ENCODE assay signal across 1 cellular context in genomic region chr11:131172011-131172410, GRCh38.
TF ChIP-seq lines count a peak whose summit lies in the region.

No MANE protein-coding gene starts in this region.

TF ChIP-seq in GM23338, 12 proteins besides CTCF, POLR2A, EP300 and RAD21:
- TF ChIP-seq, protein P1, sequence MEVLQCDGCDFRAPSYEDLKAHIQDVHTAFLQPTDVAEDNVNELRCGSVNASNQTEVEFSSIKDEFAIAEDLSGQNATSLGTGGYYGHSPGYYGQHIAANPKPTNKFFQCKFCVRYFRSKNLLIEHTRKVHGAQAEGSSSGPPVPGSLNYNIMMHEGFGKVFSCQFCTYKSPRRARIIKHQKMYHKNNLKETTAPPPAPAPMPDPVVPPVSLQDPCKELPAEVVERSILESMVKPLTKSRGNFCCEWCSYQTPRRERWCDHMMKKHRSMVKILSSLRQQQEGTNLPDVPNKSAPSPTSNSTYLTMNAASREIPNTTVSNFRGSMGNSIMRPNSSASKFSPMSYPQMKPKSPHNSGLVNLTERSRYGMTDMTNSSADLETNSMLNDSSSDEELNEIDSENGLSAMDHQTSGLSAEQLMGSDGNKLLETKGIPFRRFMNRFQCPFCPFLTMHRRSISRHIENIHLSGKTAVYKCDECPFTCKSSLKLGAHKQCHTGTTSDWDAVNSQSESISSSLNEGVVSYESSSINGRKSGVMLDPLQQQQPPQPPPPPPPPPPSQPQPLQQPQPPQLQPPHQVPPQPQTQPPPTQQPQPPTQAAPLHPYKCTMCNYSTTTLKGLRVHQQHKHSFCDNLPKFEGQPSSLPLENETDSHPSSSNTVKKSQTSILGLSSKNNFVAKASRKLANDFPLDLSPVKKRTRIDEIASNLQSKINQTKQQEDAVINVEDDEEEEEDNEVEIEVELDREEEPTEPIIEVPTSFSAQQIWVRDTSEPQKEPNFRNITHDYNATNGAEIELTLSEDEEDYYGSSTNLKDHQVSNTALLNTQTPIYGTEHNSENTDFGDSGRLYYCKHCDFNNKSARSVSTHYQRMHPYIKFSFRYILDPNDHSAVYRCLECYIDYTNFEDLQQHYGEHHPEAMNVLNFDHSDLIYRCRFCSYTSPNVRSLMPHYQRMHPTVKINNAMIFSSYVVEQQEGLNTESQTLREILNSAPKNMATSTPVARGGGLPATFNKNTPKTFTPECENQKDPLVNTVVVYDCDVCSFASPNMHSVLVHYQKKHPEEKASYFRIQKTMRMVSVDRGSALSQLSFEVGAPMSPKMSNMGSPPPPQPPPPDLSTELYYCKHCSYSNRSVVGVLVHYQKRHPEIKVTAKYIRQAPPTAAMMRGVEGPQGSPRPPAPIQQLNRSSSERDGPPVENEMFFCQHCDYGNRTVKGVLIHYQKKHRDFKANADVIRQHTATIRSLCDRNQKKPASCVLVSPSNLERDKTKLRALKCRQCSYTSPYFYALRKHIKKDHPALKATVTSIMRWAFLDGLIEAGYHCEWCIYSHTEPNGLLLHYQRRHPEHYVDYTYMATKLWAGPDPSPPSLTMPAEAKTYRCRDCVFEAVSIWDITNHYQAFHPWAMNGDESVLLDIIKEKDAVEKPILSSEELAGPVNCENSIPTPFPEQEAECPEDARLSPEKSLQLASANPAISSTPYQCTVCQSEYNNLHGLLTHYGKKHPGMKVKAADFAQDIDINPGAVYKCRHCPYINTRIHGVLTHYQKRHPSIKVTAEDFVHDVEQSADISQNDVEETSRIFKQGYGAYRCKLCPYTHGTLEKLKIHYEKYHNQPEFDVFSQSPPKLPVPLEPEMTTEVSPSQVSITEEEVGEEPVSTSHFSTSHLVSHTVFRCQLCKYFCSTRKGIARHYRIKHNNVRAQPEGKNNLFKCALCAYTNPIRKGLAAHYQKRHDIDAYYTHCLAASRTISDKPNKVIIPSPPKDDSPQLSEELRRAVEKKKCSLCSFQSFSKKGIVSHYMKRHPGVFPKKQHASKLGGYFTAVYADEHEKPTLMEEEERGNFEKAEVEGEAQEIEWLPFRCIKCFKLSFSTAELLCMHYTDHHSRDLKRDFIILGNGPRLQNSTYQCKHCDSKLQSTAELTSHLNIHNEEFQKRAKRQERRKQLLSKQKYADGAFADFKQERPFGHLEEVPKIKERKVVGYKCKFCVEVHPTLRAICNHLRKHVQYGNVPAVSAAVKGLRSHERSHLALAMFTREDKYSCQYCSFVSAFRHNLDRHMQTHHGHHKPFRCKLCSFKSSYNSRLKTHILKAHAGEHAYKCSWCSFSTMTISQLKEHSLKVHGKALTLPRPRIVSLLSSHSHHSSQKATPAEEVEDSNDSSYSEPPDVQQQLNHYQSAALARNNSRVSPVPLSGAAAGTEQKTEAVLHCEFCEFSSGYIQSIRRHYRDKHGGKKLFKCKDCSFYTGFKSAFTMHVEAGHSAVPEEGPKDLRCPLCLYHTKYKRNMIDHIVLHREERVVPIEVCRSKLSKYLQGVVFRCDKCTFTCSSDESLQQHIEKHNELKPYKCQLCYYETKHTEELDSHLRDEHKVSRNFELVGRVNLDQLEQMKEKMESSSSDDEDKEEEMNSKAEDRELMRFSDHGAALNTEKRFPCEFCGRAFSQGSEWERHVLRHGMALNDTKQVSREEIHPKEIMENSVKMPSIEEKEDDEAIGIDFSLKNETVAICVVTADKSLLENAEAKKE (CRISPR knock-in tag; IDR thresholded peaks at IDR 0.05), result no peak
- TF ChIP-seq EZH2 (IDR thresholded peaks at IDR 0.05; ENCODE audit: low read depth, unreplicated experiment), result no peak
- TF ChIP-seq CREB1 (CRISPR knock-in tag; IDR thresholded peaks at IDR 0.05; ENCODE audit: low read depth), result no peak
- TF ChIP-seq ZNF331 (CRISPR knock-in tag; IDR thresholded peaks at IDR 0.05; ENCODE audit: low read depth), result no peak
- TF ChIP-seq NANOG (IDR thresholded peaks at IDR 0.05; ENCODE audit: borderline replicate concordance), result no peak
- no peak for TF ChIP-seq ZNF114 (CRISPR knock-in tag; IDR thresholded peaks at IDR 0.05)
- no peak for TF ChIP-seq POLR2AphosphoS5 (IDR thresholded peaks at IDR 0.05; ENCODE audit: low read depth)
- TF ChIP-seq, protein P2, sequence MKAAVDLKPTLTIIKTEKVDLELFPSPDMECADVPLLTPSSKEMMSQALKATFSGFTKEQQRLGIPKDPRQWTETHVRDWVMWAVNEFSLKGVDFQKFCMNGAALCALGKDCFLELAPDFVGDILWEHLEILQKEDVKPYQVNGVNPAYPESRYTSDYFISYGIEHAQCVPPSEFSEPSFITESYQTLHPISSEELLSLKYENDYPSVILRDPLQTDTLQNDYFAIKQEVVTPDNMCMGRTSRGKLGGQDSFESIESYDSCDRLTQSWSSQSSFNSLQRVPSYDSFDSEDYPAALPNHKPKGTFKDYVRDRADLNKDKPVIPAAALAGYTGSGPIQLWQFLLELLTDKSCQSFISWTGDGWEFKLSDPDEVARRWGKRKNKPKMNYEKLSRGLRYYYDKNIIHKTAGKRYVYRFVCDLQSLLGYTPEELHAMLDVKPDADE (IDR thresholded peaks at IDR 0.05), result no peak
- TF ChIP-seq REST (IDR thresholded peaks at IDR 0.05; ENCODE audit: unreplicated experiment), result no peak
- no peak for TF ChIP-seq STAT1 (IDR thresholded peaks at IDR 0.05; ENCODE audit: unreplicated experiment)
